In the genomic region with DNA sequence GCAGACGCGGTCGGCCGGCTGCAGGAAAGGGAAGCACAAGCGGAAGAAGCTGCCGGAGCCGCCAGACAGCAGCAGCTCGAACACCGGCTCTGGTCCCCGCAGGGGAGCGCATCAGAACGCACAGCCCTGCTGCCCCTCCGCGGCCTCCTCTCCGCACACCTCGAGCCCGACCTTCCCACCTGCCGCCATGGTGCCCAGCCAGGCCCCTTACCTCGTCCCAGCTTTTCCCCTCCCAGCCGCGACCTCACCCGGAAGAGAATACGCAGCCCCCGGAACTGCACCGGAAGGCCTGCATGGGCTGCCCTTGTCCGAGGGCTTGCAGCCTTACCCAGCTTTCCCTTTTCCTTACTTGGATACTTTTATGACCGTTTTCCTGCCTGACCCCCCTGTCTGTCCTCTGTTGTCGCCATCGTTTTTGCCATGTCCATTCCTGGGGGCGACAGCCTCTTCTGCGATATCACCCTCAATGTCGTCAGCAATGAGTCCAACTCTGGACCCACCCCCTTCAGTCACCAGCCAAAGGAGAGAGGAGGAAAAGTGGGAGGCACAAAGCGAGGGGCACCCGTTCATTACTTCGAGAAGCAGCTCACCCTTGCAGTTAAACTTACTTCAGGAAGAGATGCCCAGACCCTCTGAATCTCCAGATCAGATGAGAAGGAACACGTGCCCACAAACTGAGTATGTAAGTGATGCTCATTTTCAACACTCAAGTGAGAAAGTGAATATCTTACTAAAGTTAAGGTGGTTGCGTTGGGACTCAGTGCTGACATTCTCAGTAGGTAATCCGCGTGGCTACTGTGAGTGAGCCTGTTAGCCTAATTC, we compare ENCODE assay signal across 1 cellular context.
TF ChIP-seq lines count a peak whose summit lies in the region.

No MANE protein-coding gene starts in this region.

TF ChIP-seq in K562, 482 proteins besides CTCF, POLR2A, EP300 and RAD21 (continued from another document and continues in another):
- TF ChIP-seq, protein P1, sequence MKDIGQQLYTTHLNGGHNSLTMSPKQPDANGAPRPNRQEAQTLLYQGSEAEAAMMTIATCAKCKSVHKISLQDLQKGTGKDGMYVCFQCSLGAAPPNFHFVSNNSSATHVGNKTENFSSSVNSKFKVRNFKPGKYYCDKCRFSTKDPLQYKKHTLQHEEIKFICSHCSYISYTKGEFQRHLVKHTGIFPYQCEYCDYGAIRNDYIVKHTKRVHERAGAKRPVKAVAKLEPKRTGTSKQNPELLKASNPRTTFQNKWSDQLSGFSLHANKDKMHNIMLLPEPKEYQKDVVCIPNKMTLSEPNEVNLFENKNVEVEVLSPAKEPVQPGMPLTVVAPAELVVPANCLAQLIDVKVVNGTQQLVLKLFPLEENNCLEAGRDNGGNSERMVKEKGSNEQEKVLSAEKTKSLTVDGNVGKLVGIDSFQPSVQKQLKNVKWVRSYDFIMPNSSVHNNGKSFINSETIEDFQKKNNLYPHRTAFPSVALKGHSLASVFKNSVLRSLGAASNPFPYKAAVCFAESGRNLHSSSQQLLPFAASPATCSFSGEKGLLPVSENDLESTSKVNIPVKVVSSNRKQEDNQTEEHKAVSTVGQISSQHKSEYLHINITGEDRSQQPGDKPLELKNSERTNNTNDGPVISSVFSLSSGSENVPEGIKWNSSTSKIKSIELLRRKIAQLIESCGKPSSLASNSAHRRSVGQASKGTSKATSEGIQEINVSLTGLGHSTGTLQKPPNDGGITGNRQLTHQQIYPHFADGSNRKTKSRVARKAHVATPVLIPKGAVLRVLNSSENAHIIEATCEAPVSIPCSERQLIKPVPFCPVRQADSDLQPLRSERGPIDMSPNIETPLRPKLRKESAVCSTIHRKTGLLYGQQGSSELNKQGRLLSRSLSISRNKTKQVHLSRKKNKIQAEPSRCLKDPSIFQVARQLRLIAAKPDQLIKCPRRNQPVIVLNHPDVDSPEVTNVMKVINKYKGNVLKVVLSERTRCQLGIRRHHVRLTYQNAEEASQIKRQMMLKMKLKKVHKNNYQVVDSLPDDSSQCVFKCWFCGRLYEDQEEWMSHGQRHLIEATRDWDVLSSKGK (CRISPR knock-in tag; IDR thresholded peaks at IDR 0.05) = no peak
- TF ChIP-seq SRSF3 (IDR thresholded peaks at IDR 0.05; ENCODE audit: insufficient read depth, low read length) = no peak
- no peak for TF ChIP-seq ZNF143 (CRISPR knock-in tag; IDR thresholded peaks at IDR 0.05)
- 0 out of 2 replicates have a peak, but pooled peaks have one; percentile 14 for TF ChIP-seq CHD2 (IDR thresholded peaks at IDR 0.05; ENCODE audit: low read depth, low read length)
- no peak for TF ChIP-seq ZNF717 (CRISPR knock-in tag; IDR thresholded peaks at IDR 0.05)
- TF ChIP-seq MED1 (CRISPR knock-in tag; IDR thresholded peaks at IDR 0.05; ENCODE audit: borderline replicate concordance) = no peak
- TF ChIP-seq, protein P2, sequence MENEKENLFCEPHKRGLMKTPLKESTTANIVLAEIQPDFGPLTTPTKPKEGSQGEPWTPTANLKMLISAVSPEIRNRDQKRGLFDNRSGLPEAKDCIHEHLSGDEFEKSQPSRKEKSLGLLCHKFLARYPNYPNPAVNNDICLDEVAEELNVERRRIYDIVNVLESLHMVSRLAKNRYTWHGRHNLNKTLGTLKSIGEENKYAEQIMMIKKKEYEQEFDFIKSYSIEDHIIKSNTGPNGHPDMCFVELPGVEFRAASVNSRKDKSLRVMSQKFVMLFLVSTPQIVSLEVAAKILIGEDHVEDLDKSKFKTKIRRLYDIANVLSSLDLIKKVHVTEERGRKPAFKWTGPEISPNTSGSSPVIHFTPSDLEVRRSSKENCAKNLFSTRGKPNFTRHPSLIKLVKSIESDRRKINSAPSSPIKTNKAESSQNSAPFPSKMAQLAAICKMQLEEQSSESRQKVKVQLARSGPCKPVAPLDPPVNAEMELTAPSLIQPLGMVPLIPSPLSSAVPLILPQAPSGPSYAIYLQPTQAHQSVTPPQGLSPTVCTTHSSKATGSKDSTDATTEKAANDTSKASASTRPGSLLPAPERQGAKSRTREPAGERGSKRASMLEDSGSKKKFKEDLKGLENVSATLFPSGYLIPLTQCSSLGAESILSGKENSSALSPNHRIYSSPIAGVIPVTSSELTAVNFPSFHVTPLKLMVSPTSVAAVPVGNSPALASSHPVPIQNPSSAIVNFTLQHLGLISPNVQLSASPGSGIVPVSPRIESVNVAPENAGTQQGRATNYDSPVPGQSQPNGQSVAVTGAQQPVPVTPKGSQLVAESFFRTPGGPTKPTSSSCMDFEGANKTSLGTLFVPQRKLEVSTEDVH (IDR thresholded peaks at IDR 0.05; ENCODE audit: low read depth, partially characterized antibody) = peak; percentile 94
- peak; percentile 78 for TF ChIP-seq ATF3 (IDR thresholded peaks at IDR 0.05)
- TF ChIP-seq ATF3 (CRISPR knock-in tag; conservative IDR thresholded peaks at IDR 0.05) = no peak
- no peak for TF ChIP-seq NELFE (IDR thresholded peaks at IDR 0.05; ENCODE audit: insufficient read depth, insufficient read length)
- TF ChIP-seq HMGN3 (IDR thresholded peaks at IDR 0.05; ENCODE audit: borderline replicate concordance, extremely low read depth, insufficient read length, low read depth, low read length) = peak; percentile 27
- no peak for TF ChIP-seq HIVEP1 (CRISPR knock-in tag; IDR thresholded peaks at IDR 0.05)
- TF ChIP-seq HDGF (IDR thresholded peaks at IDR 0.05) = peak; percentile 44; the same call in 1 of the 2 replicates
- no peak for TF ChIP-seq PRPF4 (IDR thresholded peaks at IDR 0.05; ENCODE audit: insufficient read depth, low read depth, low read length, poor library complexity, severe bottlenecking)
- TF ChIP-seq POLR3A (IDR thresholded peaks at IDR 0.05; ENCODE audit: borderline replicate concordance, extremely low read depth, insufficient read depth, insufficient read length) = no peak
- TF ChIP-seq ZNF134 (CRISPR knock-in tag; conservative IDR thresholded peaks at IDR 0.05) = 0 out of 2 replicates have a peak, but pooled peaks have one; percentile 40
- TF ChIP-seq ZNF76 (CRISPR knock-in tag; IDR thresholded peaks at IDR 0.05; ENCODE audit: borderline replicate concordance) = 0 out of 2 replicates have a peak, but pooled peaks have one; percentile 60
- no peak for TF ChIP-seq GTF2F1 (IDR thresholded peaks at IDR 0.05; ENCODE audit: low read depth, low read length)
- peak; percentile 82 for TF ChIP-seq C11orf30 (IDR thresholded peaks at IDR 0.05; ENCODE audit: low read depth)
- no peak for TF ChIP-seq FOXK1 (CRISPR knock-in tag; IDR thresholded peaks at IDR 0.05; ENCODE audit: borderline replicate concordance)
- TF ChIP-seq ZNF282 (CRISPR knock-in tag; IDR thresholded peaks at IDR 0.05) = no peak
- TF ChIP-seq ZNF24 (IDR thresholded peaks at IDR 0.05) = no peak
- TF ChIP-seq ZNF431 (CRISPR knock-in tag; IDR thresholded peaks at IDR 0.05) = no peak
- TF ChIP-seq ZNF354B (CRISPR knock-in tag; IDR thresholded peaks at IDR 0.05) = no peak
- peak in 1 of 2 experiments; percentile 62 for TF ChIP-seq E2F6 (IDR thresholded peaks at IDR 0.05; ENCODE audit: borderline replicate concordance in 1 of 2, extremely low read depth in 1 of 2, insufficient read depth in 1 of 2, insufficient read length in 1 of 2, low read depth in 1 of 2, low read length in 1 of 2, poor library complexity in 1 of 2, severe bottlenecking in 1 of 2)
- no peak for TF ChIP-seq ZSCAN29 (IDR thresholded peaks at IDR 0.05)
- TF ChIP-seq ZNF830 (CRISPR knock-in tag; IDR thresholded peaks at IDR 0.05) = no peak
- TF ChIP-seq HNRNPK (IDR thresholded peaks at IDR 0.05; ENCODE audit: low read depth, low read length, poor library complexity, severe bottlenecking) = no peak
- no peak for TF ChIP-seq USF1 (CRISPR knock-in tag; IDR thresholded peaks at IDR 0.05)
- TF ChIP-seq TGIF2 (CRISPR knock-in tag; IDR thresholded peaks at IDR 0.05) = no peak
- TF ChIP-seq FOXM1 (IDR thresholded peaks at IDR 0.05; ENCODE audit: low read depth) = no peak
- TF ChIP-seq FOXM1 (CRISPR knock-in tag; IDR thresholded peaks at IDR 0.05; ENCODE audit: low read depth) = no peak
- TF ChIP-seq DMBX1 (CRISPR knock-in tag; IDR thresholded peaks at IDR 0.05; ENCODE audit: borderline replicate concordance) = peak; percentile 63; the same call in 1 of the 2 replicates
- no peak for TF ChIP-seq TEAD4 (IDR thresholded peaks at IDR 0.05; ENCODE audit: low read length)
- TF ChIP-seq TEAD4 (CRISPR knock-in tag; IDR thresholded peaks at IDR 0.05; ENCODE audit: borderline replicate concordance) = no peak
- TF ChIP-seq ZNF764 (CRISPR knock-in tag; IDR thresholded peaks at IDR 0.05; ENCODE audit: low read depth) = no peak
- TF ChIP-seq FOXK2 (conservative IDR thresholded peaks at IDR 0.05 in 1 of 2, IDR thresholded peaks at IDR 0.05 in 1 of 2; ENCODE audit: low read depth in 2 of 2) = peak; percentile 75 to 81
- TF ChIP-seq, protein P3, sequence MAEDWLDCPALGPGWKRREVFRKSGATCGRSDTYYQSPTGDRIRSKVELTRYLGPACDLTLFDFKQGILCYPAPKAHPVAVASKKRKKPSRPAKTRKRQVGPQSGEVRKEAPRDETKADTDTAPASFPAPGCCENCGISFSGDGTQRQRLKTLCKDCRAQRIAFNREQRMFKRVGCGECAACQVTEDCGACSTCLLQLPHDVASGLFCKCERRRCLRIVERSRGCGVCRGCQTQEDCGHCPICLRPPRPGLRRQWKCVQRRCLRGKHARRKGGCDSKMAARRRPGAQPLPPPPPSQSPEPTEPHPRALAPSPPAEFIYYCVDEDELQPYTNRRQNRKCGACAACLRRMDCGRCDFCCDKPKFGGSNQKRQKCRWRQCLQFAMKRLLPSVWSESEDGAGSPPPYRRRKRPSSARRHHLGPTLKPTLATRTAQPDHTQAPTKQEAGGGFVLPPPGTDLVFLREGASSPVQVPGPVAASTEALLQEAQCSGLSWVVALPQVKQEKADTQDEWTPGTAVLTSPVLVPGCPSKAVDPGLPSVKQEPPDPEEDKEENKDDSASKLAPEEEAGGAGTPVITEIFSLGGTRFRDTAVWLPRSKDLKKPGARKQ (CRISPR knock-in tag; IDR thresholded peaks at IDR 0.05) = no peak
- no peak for TF ChIP-seq WHSC1 (IDR thresholded peaks at IDR 0.05; ENCODE audit: low read length)
- no peak for TF ChIP-seq ZBTB33 (CRISPR knock-in tag; IDR thresholded peaks at IDR 0.05)
- TF ChIP-seq SIX5 (IDR thresholded peaks at IDR 0.05; ENCODE audit: borderline replicate concordance in 1 of 2, insufficient read depth in 1 of 2, low read depth in 1 of 2, low read length in 2 of 2) = no peak
- no peak for TF ChIP-seq JUNB (CRISPR knock-in tag; conservative IDR thresholded peaks at IDR 0.05)
- no peak for TF ChIP-seq NR2F6 (CRISPR knock-in tag; IDR thresholded peaks at IDR 0.05)
- TF ChIP-seq KLF1 (tag; IDR thresholded peaks at IDR 0.05) = no peak
- no peak for TF ChIP-seq ZNF274 (IDR thresholded peaks at IDR 0.05; ENCODE audit: borderline replicate concordance, low read depth, low read length)
- no peak for TF ChIP-seq NEUROD1 (IDR thresholded peaks at IDR 0.05; ENCODE audit: borderline replicate concordance, low read depth, low read length, partially characterized antibody)
- no peak for TF ChIP-seq ATF4 (CRISPR knock-in tag; IDR thresholded peaks at IDR 0.05)
- TF ChIP-seq PPARD (CRISPR knock-in tag; IDR thresholded peaks at IDR 0.05) = no peak
- TF ChIP-seq TFAP4 (CRISPR knock-in tag; IDR thresholded peaks at IDR 0.05; ENCODE audit: borderline replicate concordance) = peak; percentile 55; the same call in 1 of the 2 replicates
- TF ChIP-seq PHF8 (IDR thresholded peaks at IDR 0.05; ENCODE audit: borderline replicate concordance, low read length) = peak; percentile 91
- no peak for TF ChIP-seq HEY1 (CRISPR knock-in tag; IDR thresholded peaks at IDR 0.05; ENCODE audit: borderline replicate concordance)
- no peak for TF ChIP-seq ZNF165 (CRISPR knock-in tag; IDR thresholded peaks at IDR 0.05; ENCODE audit: borderline replicate concordance)
- peak; percentile 76; the same call in 1 of the 2 replicates for TF ChIP-seq ZNF644 (tag; IDR thresholded peaks at IDR 0.05; ENCODE audit: low read depth)
